In the genomic region with DNA sequence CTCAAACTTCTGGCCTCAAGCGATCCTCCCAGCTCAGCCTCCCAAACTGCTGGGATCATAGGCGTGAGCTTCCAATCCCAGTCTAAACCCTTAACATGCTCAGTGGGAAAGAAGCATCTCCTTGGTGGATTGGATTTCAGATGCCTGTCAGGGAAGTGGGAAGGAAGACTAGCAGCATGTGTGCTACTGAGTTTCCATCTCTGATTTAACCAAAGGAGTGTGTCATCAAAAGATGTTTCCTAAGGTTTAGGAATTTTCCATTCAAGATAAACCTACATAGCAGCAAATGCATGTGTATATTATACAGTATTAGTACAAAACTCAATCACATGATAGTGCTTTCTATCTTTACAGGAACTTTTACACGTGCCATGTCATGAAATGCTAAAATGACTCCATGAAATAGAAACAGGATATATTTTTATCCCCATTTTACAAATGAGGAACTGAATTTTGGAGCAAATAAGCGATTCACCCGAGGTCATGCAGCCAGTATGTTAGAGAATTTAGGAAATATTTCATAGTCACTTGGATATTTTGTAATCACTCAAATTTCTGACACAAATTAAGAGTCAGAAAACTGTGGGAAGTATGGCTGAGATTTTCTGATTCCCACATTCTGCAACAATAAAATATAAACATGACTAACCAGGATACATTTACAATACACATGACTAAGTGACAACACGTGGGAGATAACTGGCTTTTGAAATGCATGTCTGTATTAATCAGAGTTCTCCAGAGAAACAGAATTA, we compare ENCODE assay signal across 20 cellular contexts. TPM values are rescaled to one million over a fixed set of nuclear protein-coding genes. Genes with fewer than 3 reads are reported as not detected.
DNase-seq lines count a peak whose midpoint lies in the region; ATAC-seq, FAIRE-seq and TF ChIP-seq lines count a peak whose summit lies in the region.
"Had no signal": no experiment of that assay in that cellular context is flagged by ENCODE, and none has a peak within 500 bp of the region (broad histone marks: within the 10 kb centered on the region; RNA-seq: fewer than 3 reads in every experiment).

No MANE protein-coding gene starts in this region.

- H3K4me1 Mint-ChIP-seq in MCF 10A (ENCODE audit: insufficient read depth, unreplicated experiment) (peaks cover 36% of the 10 kb centered on the region), astrocyte (ENCODE audit: low read depth, unreplicated experiment) (peaks cover 1% of the 10 kb centered on the region)
- H3K4me1 Mint-ChIP-seq: naive thymus-derived CD8-positive, alpha-beta T cell had no signal

- intact Hi-C loops in MCF 10A (cut with micrococcal nuclease): no loop called here
- intact Hi-C loops in breast epithelium (cut with DNase I; ENCODE audit: low total_unique reads): loop anchor here (10.0 kb wide), 1 partner anchor 750 kb away; no protein-coding TSS in a partner anchor

- H4K20me1 ChIP-seq in astrocyte (ENCODE audit: insufficient read depth, low read length): no peaks in the 10 kb centered on the region
- H4K20me1 ChIP-seq in hepatocyte (ENCODE audit: insufficient read depth, poor library complexity, severe bottlenecking): no peaks in the 10 kb centered on the region

- H3K4me3 Mint-ChIP-seq in MCF 10A (ENCODE audit: unreplicated experiment) (no peak overlapping the region), astrocyte (ENCODE audit: unreplicated experiment) (no peak overlapping the region)
- H3K4me3 Mint-ChIP-seq: activated CD8-positive, alpha-beta T cell treated with anti-CD3 and anti-CD28 coated beads, Interleukin-2, amount 10 ng/mL, durations not matched to agents 7 days and 5 days; H9; naive thymus-derived CD8-positive, alpha-beta T cell; T-helper 2 cell treated with Interferon-gamma antibody and Interleukin-4, amounts not matched to agents 5 μg/mL and 100 μg/mL, for 36 hours had no signal

- no peaks in the 10 kb centered on the region for H3K9me2 ChIP-seq in hepatocyte (replicated peaks; ENCODE audit: insufficient read depth)

- peak; percentile 5 for FAIRE-seq in astrocyte (lab: Jason Lieb, UNC)
- FAIRE-seq: keratinocyte, small intestine had no signal

- H3K27ac Mint-ChIP-seq in MCF 10A (ENCODE audit: low read depth, unreplicated experiment) (peak overlapping the region; percentile 12), astrocyte (ENCODE audit: unreplicated experiment) (no peak overlapping the region)
- H3K27ac Mint-ChIP-seq: activated CD8-positive, alpha-beta T cell treated with anti-CD3 and anti-CD28 coated beads, Interleukin-2, amount 10 ng/mL, durations not matched to agents 7 days and 5 days; H9; naive thymus-derived CD8-positive, alpha-beta T cell; T-helper 2 cell treated with Interferon-gamma antibody and Interleukin-4, amounts not matched to agents 5 μg/mL and 100 μg/mL, for 36 hours had no signal

- DNase-seq in MCF 10A (ENCODE audit: unreplicated experiment) (peak; percentile 76), breast epithelium (ENCODE audit: low spot score in 2 of 2) (no peak), astrocyte (ENCODE audit: low read depth) (peak; percentile 85), hepatocyte (ENCODE audit: low spot score) (no peak), NCI-H446 (lab: John Stamatoyannopoulos, UW) (no peak), AML-193 (lab: John Stamatoyannopoulos, UW) (no peak), cerebellar nuclear complex (lab: John Stamatoyannopoulos, UW) (no peak)
- DNase-seq: 8988T; activated CD8-positive, alpha-beta T cell treated with anti-CD3 and anti-CD28 coated beads, Interleukin-2, amount 10 ng/mL, durations not matched to agents 7 days and 5 days; activated effector memory CD4-positive, alpha-beta T cell treated with anti-CD3 and anti-CD28 coated beads, Interleukin-2, amount 50 U/mL, for 16 hours; H9; naive thymus-derived CD8-positive, alpha-beta T cell; NCI-H524 treated with DMSO at 0.1 percent for 48 hours; RPMI8226; tibial artery had no signal

- WGBS in hepatocyte (ENCODE audit: low lambda C conversion rate, missing lambda C conversion rate): 75% methylated on average over 6 of the region's 6 CpGs

- no peak for ATAC-seq in GM18520 (IDR thresholded peaks at IDR 0.05; ENCODE audit: unreplicated experiment)
- ATAC-seq: activated CD8-positive, alpha-beta T cell treated with anti-CD3 and anti-CD28 coated beads, Interleukin-2, amount 10 ng/mL, durations not matched to agents 7 days and 5 days; gastroesophageal sphincter; naive thymus-derived CD8-positive, alpha-beta T cell had no signal

- BruUV-seq in MCF 10A (replicated peaks; lab: Mats Ljungman, UMichigan): no TSS peak

- H2AFZ ChIP-seq in astrocyte (ENCODE audit: low read depth, low read length) (no peak overlapping the region), hepatocyte (no peak overlapping the region)

- no peak overlapping the region for H3K4me3 ChIP-seq in breast epithelium
- no peak overlapping the region for H3K4me3 ChIP-seq in astrocyte (ENCODE audit: insufficient read depth, low read depth, low read length)
- no peak overlapping the region for H3K4me3 ChIP-seq in hepatocyte
- H3K4me3 ChIP-seq: gastroesophageal sphincter, tibial artery had no signal

- peak overlapping the region; percentile 18 for H3K4me2 ChIP-seq in astrocyte (ENCODE audit: low read length)
- H3K4me2 ChIP-seq in hepatocyte: no peak overlapping the region

- H3K9me3 Mint-ChIP-seq in MCF 10A (ENCODE audit: unreplicated experiment): peaks cover 21% of the 10 kb centered on the region
- H3K9me3 Mint-ChIP-seq in astrocyte (ENCODE audit: unreplicated experiment): peaks cover 4% of the 10 kb centered on the region
- H3K9me3 Mint-ChIP-seq: H9; T-helper 2 cell treated with Interferon-gamma antibody and Interleukin-4, amounts not matched to agents 5 μg/mL and 100 μg/mL, for 36 hours had no signal

- H3K27me3 Mint-ChIP-seq in MCF 10A (ENCODE audit: insufficient read depth, unreplicated experiment): no peaks in the 10 kb centered on the region
- H3K27me3 Mint-ChIP-seq in astrocyte (ENCODE audit: low read depth, unreplicated experiment): no peaks in the 10 kb centered on the region

- H3K79me2 ChIP-seq in astrocyte (ENCODE audit: insufficient read depth, low read length): no peaks in the 10 kb centered on the region
- H3K79me2 ChIP-seq in hepatocyte: no peaks in the 10 kb centered on the region

- CTCF ChIA-PET in MCF 10A (lab: Yijun Ruan, JAX): interaction anchor here (0.7 to 1.4 kb wide), 3 partner anchors 43 to 268 kb away, joined by 3 to 5 read pairs (median 3); no protein-coding TSS in a partner anchor

- H3K9me3 ChIP-seq in breast epithelium (no peaks in the 10 kb centered on the region), astrocyte (ENCODE audit: insufficient read depth, low read depth, low read length) (no peaks in the 10 kb centered on the region), hepatocyte (ENCODE audit: low read depth) (no peaks in the 10 kb centered on the region)
- H3K9me3 ChIP-seq: gastroesophageal sphincter, tibial artery had no signal

- H3K9ac ChIP-seq in astrocyte (ENCODE audit: low read length): no peak overlapping the region

- H3K36me3 Mint-ChIP-seq in MCF 10A (ENCODE audit: insufficient read depth, unreplicated experiment) (peaks cover 10% of the 10 kb centered on the region), astrocyte (ENCODE audit: low read depth, unreplicated experiment) (no peaks in the 10 kb centered on the region)
- H3K36me3 Mint-ChIP-seq: naive thymus-derived CD8-positive, alpha-beta T cell had no signal

- H3K27ac ChIP-seq in breast epithelium (no peak overlapping the region), astrocyte (ENCODE audit: low read depth, low read length) (peak overlapping the region; percentile 41), hepatocyte (peak overlapping the region; percentile 46)

- no peaks in the 10 kb centered on the region for H3K27me3 ChIP-seq in breast epithelium
- no peaks in the 10 kb centered on the region for H3K27me3 ChIP-seq in astrocyte (ENCODE audit: insufficient read depth, low read length)
- no peaks in the 10 kb centered on the region for H3K27me3 ChIP-seq in hepatocyte
- H3K27me3 ChIP-seq: gastroesophageal sphincter, tibial artery had no signal

- POLR2A ChIA-PET in MCF 10A (lab: Yijun Ruan, JAX): interaction anchor here (0.6 to 1.5 kb wide), 3 partner anchors 9 to 22 kb away, joined by 3 to 4 read pairs (median 3); no protein-coding TSS in a partner anchor

- H3K4me1 ChIP-seq in breast epithelium (no peaks in the 10 kb centered on the region), astrocyte (ENCODE audit: insufficient read depth, low read length) (peaks cover 16% of the 10 kb centered on the region), hepatocyte (ENCODE audit: insufficient read depth) (no peaks in the 10 kb centered on the region)

- TF ChIP-seq CTCF in MCF 10A (IDR thresholded peaks at IDR 0.05; ENCODE audit: unreplicated experiment) (no peak), breast epithelium (IDR thresholded peaks at IDR 0.05) (no peak), astrocyte (IDR thresholded peaks at IDR 0.05; ENCODE audit: insufficient read depth, low read depth, low read length) (no peak), hepatocyte (IDR thresholded peaks at IDR 0.05; ENCODE audit: poor library complexity) (no peak)

- H3K36me3 ChIP-seq in breast epithelium: no peaks in the 10 kb centered on the region
- no peaks in the 10 kb centered on the region for H3K36me3 ChIP-seq in astrocyte (ENCODE audit: insufficient read depth, low read length)
- H3K36me3 ChIP-seq in hepatocyte (replicated peaks; ENCODE audit: insufficient read depth, low read depth): no peaks in the 10 kb centered on the region
- H3K36me3 ChIP-seq: gastroesophageal sphincter, tibial artery had no signal

- no peak for TF ChIP-seq POLR2A in breast epithelium (IDR thresholded peaks at IDR 0.05)

RNA-seq across cellular contexts. Expression of gene TMEM26, which starts 11.5 kb away (rescaled TPM):
- total RNA-seq in MCF 10A (2022): not detected in 2 replicates
- total RNA-seq in breast epithelium: 10 to 100 TPM in 2 of 3 donors, not detected in 1; 17.4 to 19.0 TPM
- total RNA-seq in astrocyte: 0.18 and 0.31 TPM in 2 replicates
- 2.2 and 3.3 TPM in 2 replicates for total RNA-seq in hepatocyte
- 0.27 and 0.39 TPM in 2 replicates for polyA plus RNA-seq in hepatocyte
- total RNA-seq: activated CD8-positive, alpha-beta T cell treated with anti-CD3 and anti-CD28 coated beads, Interleukin-2, amount 10 ng/mL, durations not matched to agents 7 days and 5 days; naive thymus-derived CD8-positive, alpha-beta T cell had no signal
- polyA plus RNA-seq: keratinocyte; naive thymus-derived CD8-positive, alpha-beta T cell had no signal

Comparison
In these comparisons a context has a peak if more than half of its experiments do, and no peak if none do; other contexts are left out.
1. DNase-seq: peak in MCF 10A (single experiment) and astrocyte (single experiment); none in breast epithelium (0 of 2), hepatocyte (single experiment), NCI-H446 (0 of 2), AML-193 (0 of 2) and cerebellar nuclear complex (0 of 2).
2. H3K27ac ChIP-seq: peak in astrocyte (single experiment) and hepatocyte (single experiment); none in breast epithelium (0 of 2).